In the genomic region with DNA sequence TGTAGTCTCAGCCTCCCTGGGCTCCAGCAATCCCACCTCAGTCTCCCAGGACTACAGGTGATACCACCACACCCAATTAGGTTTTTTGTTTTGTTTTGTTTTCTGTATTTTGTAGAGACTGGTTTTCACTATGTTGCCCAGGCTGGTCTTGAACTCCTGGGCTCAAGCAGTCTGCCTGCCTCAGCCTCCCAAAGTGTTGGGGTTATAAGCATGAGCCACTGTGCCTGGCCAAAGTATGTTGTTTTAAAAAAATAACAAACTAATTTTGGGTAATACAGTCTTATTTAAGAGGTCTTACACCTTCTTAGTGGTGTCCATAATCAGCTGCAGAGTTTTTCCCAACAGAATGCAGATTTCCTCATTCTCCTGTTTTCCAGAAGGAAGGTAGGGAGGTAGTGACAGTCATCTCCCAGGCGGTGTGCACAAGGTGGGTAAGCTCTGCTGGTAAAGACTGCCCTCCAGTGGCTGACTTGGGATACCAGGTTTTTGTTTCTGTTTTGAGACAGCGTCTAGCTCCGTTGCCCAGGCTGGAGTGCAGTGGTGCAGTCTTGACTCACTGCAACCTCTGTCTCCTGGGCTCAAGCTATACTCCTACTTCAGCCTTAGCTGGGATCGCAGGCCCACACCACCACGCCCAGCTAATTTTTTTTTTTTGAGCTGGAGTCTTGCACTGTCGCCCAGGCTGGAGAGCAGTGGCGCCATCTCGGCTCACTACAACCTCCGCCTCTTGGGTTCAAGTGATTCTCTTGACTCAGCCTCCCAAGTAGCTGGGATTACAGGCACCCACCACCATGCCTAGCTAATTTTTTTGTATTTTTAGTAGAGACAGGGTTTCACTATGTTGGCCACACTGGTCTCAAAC, we compare ENCODE assay signal across 8 cellular contexts. TPM values are rescaled to one million over a fixed set of nuclear protein-coding genes. Genes with fewer than 3 reads are reported as not detected.
DNase-seq lines count a peak whose midpoint lies in the region; ATAC-seq and TF ChIP-seq lines count a peak whose summit lies in the region.

No MANE protein-coding gene starts in this region.

- H3K4me1 Mint-ChIP-seq in chondrocyte (ENCODE audit: low read depth) = peaks cover 23% of the 10 kb centered on the region

- ATAC-seq in HG02973 (IDR thresholded peaks at IDR 0.05; ENCODE audit: unreplicated experiment) (peak; percentile 70), left colon (peak; percentile 92), HG02970 (IDR thresholded peaks at IDR 0.05; ENCODE audit: low FRiP score, unreplicated experiment) (no peak)

- no peaks in the 10 kb centered on the region for H3K9me3 Mint-ChIP-seq in chondrocyte (ENCODE audit: low read depth)

- H3K4me3 Mint-ChIP-seq in chondrocyte (ENCODE audit: unreplicated experiment) = no peak overlapping the region

- peaks cover 9% of the 10 kb centered on the region for H3K36me3 Mint-ChIP-seq in chondrocyte (ENCODE audit: low read depth)

- DNase-seq in NCI-H2227 (lab: John Stamatoyannopoulos, UW; ENCODE audit: unreplicated experiment) (peak; percentile 79), chondrocyte (ENCODE audit: low spot score) (no peak), left colon (peak; percentile 73 to 83)
- DNase-seq in activated CD4-positive, alpha-beta T cell treated with anti-CD3 and anti-CD28 coated beads for 1 hour = peak; percentile 49
- DNase-seq in stimulated activated CD4-positive, alpha-beta T cell treated with anti-CD3 and anti-CD28 coated beads, Interleukin-4, amount 100 ng/mL, for 4 hours = peak; percentile 58 to 64

- intact Hi-C loops in left colon (cut with DNase I, micrococcal nuclease) = loop anchor here in 1 of 2 donors (10.0 kb wide), 1 partner anchor 302 kb away; no protein-coding TSS in a partner anchor

- H3K27me3 Mint-ChIP-seq in chondrocyte (ENCODE audit: low read depth) = no peaks in the 10 kb centered on the region

- TF ChIP-seq CTCF in GM12874 (IDR thresholded peaks at IDR 0.05; ENCODE audit: insufficient read depth, low read depth, low read length) (peak; percentile 83), chondrocyte (IDR thresholded peaks at IDR 0.05) (peak; percentile 93)

- peak overlapping the region; percentile 57 for H3K27ac Mint-ChIP-seq in chondrocyte (ENCODE audit: unreplicated experiment)

RNA-seq across cellular contexts. Expression of a gene that starts 58.4 kb away (rescaled TPM):
- total RNA-seq in chondrocyte = 3.9 to 8.3 TPM (median 7.9 TPM) in 3 replicates
- 1 to 10 TPM; 1.3 TPM for total RNA-seq in left colon
